1 cellular context compared by ENCODE assay signal in the genomic region with DNA sequence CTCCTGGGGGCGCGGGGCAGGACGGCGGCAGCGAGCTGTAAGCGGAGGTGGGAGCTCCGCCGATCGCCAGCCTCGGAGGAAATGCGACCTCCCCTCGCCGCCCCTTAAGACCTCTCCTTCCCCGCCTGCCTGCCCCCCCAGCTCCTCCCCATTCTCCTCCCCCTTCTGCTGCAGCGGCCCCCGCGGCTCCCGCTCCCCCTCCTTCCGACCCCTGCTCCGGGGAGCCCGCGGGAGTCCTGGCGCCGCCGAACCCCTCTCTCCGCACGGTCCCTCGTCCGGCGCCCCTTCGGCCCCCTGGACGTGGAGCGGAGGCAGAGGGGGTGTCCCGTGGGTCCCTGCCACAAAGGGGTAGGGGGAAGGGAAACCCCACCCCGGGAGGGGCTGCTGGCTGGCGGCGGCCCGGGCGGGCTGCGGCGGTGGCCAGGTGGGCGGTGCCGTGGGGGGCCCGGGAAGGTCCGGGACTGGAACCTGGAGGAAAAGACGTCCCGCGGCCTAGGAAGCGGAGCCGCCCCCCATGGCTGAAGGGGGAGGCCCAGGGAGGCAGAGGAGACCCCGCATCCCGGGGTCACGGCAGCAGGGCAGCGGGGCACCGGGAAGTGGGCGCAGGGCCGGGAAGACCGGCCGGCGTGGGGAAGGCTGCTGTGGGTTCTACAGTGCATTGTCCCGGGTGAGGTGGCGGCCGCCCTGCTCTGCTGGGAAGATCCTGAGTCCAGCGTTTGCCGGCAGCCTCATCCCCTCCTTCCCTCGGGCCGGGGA.
TF ChIP-seq lines count a peak whose summit lies in the region.

A gene with protein sequence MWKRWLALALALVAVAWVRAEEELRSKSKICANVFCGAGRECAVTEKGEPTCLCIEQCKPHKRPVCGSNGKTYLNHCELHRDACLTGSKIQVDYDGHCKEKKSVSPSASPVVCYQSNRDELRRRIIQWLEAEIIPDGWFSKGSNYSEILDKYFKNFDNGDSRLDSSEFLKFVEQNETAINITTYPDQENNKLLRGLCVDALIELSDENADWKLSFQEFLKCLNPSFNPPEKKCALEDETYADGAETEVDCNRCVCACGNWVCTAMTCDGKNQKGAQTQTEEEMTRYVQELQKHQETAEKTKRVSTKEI (minus strand): TSS at position 79 of the 756 bp plus-strand sequence. CDS start 246 bp downstream, outside the sequence.

TF ChIP-seq in HEK293, 187 proteins besides CTCF, POLR2A, EP300 and RAD21 (continued from another document and continues in another):
- TF ChIP-seq, protein P1, sequence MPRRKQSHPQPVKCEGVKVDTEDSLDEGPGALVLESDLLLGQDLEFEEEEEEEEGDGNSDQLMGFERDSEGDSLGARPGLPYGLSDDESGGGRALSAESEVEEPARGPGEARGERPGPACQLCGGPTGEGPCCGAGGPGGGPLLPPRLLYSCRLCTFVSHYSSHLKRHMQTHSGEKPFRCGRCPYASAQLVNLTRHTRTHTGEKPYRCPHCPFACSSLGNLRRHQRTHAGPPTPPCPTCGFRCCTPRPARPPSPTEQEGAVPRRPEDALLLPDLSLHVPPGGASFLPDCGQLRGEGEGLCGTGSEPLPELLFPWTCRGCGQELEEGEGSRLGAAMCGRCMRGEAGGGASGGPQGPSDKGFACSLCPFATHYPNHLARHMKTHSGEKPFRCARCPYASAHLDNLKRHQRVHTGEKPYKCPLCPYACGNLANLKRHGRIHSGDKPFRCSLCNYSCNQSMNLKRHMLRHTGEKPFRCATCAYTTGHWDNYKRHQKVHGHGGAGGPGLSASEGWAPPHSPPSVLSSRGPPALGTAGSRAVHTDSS (tag by site-specific recombination; IDR thresholded peaks at IDR 0.05), result no peak
- peak; percentile 65 for TF ChIP-seq KLF9 (tag by site-specific recombination; IDR thresholded peaks at IDR 0.05; ENCODE audit: low read depth)
- TF ChIP-seq, protein P2, sequence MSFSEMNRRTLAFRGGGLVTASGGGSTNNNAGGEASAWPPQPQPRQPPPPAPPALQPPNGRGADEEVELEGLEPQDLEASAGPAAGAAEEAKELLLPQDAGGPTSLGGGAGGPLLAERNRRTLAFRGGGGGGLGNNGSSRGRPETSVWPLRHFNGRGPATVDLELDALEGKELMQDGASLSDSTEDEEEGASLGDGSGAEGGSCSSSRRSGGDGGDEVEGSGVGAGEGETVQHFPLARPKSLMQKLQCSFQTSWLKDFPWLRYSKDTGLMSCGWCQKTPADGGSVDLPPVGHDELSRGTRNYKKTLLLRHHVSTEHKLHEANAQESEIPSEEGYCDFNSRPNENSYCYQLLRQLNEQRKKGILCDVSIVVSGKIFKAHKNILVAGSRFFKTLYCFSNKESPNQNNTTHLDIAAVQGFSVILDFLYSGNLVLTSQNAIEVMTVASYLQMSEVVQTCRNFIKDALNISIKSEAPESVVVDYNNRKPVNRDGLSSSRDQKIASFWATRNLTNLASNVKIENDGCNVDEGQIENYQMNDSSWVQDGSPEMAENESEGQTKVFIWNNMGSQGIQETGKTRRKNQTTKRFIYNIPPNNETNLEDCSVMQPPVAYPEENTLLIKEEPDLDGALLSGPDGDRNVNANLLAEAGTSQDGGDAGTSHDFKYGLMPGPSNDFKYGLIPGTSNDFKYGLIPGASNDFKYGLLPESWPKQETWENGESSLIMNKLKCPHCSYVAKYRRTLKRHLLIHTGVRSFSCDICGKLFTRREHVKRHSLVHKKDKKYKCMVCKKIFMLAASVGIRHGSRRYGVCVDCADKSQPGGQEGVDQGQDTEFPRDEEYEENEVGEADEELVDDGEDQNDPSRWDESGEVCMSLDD (tag by site-specific recombination; IDR thresholded peaks at IDR 0.05), result peak; percentile 89
- TF ChIP-seq KLF8 (tag by site-specific recombination; IDR thresholded peaks at IDR 0.05), result peak; percentile 44; the same call in 1 of the 2 replicates
- peak; percentile 82 for TF ChIP-seq ZIC2 (tag by site-specific recombination; IDR thresholded peaks at IDR 0.05)
- no peak for TF ChIP-seq ZNF558 (tag by site-specific recombination; IDR thresholded peaks at IDR 0.05)
- peak; percentile 14; the same call in 1 of the 2 replicates for TF ChIP-seq ZNF629 (tag by site-specific recombination; IDR thresholded peaks at IDR 0.05)
- 0 out of 2 replicates have a peak, but pooled peaks have one; percentile 13 for TF ChIP-seq ZSCAN23 (tag by site-specific recombination; IDR thresholded peaks at IDR 0.05)
- peak; percentile 70; the same call in 1 of the 2 replicates for TF ChIP-seq ZNF324 (tag by site-specific recombination; IDR thresholded peaks at IDR 0.05)
- peak; percentile 83 for TF ChIP-seq GLIS2 (tag by site-specific recombination; IDR thresholded peaks at IDR 0.05)
- no peak for TF ChIP-seq ZNF23 (tag by site-specific recombination; IDR thresholded peaks at IDR 0.05; ENCODE audit: borderline replicate concordance)
- TF ChIP-seq ZBTB20 (tag by site-specific recombination; IDR thresholded peaks at IDR 0.05), result peak; percentile 92
- peak; percentile 28; the same call in 1 of the 2 replicates for TF ChIP-seq ZSCAN30 (tag by site-specific recombination; IDR thresholded peaks at IDR 0.05)
- peak; percentile 53; the same call in 1 of the 2 replicates for TF ChIP-seq WT1 (tag by site-specific recombination; IDR thresholded peaks at IDR 0.05)
- TF ChIP-seq, protein P3, sequence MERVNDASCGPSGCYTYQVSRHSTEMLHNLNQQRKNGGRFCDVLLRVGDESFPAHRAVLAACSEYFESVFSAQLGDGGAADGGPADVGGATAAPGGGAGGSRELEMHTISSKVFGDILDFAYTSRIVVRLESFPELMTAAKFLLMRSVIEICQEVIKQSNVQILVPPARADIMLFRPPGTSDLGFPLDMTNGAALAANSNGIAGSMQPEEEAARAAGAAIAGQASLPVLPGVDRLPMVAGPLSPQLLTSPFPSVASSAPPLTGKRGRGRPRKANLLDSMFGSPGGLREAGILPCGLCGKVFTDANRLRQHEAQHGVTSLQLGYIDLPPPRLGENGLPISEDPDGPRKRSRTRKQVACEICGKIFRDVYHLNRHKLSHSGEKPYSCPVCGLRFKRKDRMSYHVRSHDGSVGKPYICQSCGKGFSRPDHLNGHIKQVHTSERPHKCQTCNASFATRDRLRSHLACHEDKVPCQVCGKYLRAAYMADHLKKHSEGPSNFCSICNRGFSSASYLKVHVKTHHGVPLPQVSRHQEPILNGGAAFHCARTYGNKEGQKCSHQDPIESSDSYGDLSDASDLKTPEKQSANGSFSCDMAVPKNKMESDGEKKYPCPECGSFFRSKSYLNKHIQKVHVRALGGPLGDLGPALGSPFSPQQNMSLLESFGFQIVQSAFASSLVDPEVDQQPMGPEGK (tag by site-specific recombination; IDR thresholded peaks at IDR 0.05), result no peak; the same call in 1 of the 2 replicates
- TF ChIP-seq, protein P4, sequence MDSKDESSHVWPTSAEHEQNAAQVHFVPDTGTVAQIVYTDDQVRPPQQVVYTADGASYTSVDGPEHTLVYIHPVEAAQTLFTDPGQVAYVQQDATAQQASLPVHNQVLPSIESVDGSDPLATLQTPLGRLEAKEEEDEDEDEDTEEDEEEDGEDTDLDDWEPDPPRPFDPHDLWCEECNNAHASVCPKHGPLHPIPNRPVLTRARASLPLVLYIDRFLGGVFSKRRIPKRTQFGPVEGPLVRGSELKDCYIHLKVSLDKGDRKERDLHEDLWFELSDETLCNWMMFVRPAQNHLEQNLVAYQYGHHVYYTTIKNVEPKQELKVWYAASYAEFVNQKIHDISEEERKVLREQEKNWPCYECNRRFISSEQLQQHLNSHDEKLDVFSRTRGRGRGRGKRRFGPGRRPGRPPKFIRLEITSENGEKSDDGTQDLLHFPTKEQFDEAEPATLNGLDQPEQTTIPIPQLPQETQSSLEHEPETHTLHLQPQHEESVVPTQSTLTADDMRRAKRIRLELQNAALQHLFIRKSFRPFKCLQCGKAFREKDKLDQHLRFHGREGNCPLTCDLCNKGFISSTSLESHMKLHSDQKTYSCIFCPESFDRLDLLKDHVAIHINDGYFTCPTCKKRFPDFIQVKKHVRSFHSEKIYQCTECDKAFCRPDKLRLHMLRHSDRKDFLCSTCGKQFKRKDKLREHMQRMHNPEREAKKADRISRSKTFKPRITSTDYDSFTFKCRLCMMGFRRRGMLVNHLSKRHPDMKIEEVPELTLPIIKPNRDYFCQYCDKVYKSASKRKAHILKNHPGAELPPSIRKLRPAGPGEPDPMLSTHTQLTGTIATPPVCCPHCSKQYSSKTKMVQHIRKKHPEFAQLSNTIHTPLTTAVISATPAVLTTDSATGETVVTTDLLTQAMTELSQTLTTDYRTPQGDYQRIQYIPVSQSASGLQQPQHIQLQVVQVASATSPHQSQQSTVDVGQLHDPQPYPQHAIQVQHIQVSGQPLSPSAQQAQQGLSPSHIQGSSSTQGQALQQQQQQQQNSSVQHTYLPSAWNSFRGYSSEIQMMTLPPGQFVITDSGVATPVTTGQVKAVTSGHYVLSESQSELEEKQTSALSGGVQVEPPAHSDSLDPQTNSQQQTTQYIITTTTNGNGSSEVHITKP (tag by site-specific recombination; IDR thresholded peaks at IDR 0.05), result peak; percentile 71; the same call in 1 of the 2 replicates
- 0 out of 2 replicates have a peak, but pooled peaks have one; percentile 68 for TF ChIP-seq ZNF561 (tag by site-specific recombination; IDR thresholded peaks at IDR 0.05; ENCODE audit: borderline replicate concordance)
- TF ChIP-seq BCL11B (tag by site-specific recombination; IDR thresholded peaks at IDR 0.05; ENCODE audit: low read depth), result 0 out of 2 replicates have a peak, but pooled peaks have one; percentile 20
- TF ChIP-seq, protein P5, sequence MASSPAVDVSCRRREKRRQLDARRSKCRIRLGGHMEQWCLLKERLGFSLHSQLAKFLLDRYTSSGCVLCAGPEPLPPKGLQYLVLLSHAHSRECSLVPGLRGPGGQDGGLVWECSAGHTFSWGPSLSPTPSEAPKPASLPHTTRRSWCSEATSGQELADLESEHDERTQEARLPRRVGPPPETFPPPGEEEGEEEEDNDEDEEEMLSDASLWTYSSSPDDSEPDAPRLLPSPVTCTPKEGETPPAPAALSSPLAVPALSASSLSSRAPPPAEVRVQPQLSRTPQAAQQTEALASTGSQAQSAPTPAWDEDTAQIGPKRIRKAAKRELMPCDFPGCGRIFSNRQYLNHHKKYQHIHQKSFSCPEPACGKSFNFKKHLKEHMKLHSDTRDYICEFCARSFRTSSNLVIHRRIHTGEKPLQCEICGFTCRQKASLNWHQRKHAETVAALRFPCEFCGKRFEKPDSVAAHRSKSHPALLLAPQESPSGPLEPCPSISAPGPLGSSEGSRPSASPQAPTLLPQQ (tag by site-specific recombination; IDR thresholded peaks at IDR 0.05), result peak; percentile 52; the same call in 1 of the 2 replicates
- TF ChIP-seq EGR2 (tag by site-specific recombination; IDR thresholded peaks at IDR 0.05; ENCODE audit: low read depth), result peak; percentile 41; the same call in 1 of the 2 replicates
- TF ChIP-seq ZEB2 (tag by site-specific recombination; IDR thresholded peaks at IDR 0.05), result peak; percentile 43; the same call in 1 of the 2 replicates
- TF ChIP-seq, protein P6, sequence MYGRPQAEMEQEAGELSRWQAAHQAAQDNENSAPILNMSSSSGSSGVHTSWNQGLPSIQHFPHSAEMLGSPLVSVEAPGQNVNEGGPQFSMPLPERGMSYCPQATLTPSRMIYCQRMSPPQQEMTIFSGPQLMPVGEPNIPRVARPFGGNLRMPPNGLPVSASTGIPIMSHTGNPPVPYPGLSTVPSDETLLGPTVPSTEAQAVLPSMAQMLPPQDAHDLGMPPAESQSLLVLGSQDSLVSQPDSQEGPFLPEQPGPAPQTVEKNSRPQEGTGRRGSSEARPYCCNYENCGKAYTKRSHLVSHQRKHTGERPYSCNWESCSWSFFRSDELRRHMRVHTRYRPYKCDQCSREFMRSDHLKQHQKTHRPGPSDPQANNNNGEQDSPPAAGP (tag by site-specific recombination; IDR thresholded peaks at IDR 0.05), result peak; percentile 62; the same call in 1 of the 2 replicates
- TF ChIP-seq, protein P7, sequence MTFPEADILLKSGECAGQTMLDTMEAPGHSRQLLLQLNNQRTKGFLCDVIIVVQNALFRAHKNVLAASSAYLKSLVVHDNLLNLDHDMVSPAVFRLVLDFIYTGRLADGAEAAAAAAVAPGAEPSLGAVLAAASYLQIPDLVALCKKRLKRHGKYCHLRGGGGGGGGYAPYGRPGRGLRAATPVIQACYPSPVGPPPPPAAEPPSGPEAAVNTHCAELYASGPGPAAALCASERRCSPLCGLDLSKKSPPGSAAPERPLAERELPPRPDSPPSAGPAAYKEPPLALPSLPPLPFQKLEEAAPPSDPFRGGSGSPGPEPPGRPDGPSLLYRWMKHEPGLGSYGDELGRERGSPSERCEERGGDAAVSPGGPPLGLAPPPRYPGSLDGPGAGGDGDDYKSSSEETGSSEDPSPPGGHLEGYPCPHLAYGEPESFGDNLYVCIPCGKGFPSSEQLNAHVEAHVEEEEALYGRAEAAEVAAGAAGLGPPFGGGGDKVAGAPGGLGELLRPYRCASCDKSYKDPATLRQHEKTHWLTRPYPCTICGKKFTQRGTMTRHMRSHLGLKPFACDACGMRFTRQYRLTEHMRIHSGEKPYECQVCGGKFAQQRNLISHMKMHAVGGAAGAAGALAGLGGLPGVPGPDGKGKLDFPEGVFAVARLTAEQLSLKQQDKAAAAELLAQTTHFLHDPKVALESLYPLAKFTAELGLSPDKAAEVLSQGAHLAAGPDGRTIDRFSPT (tag by site-specific recombination; IDR thresholded peaks at IDR 0.05), result peak; percentile 74; the same call in 1 of the 2 replicates
- TF ChIP-seq SP2 (tag by site-specific recombination; IDR thresholded peaks at IDR 0.05), result peak; percentile 62
- TF ChIP-seq, protein P8, sequence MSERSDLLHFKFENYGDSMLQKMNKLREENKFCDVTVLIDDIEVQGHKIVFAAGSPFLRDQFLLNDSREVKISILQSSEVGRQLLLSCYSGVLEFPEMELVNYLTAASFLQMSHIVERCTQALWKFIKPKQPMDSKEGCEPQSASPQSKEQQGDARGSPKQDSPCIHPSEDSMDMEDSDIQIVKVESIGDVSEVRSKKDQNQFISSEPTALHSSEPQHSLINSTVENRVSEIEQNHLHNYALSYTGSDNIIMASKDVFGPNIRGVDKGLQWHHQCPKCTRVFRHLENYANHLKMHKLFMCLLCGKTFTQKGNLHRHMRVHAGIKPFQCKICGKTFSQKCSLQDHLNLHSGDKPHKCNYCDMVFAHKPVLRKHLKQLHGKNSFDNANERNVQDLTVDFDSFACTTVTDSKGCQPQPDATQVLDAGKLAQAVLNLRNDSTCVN (tag by site-specific recombination; optimal IDR thresholded peaks at IDR 0.05), result peak; percentile 52
- peak; percentile 97 for TF ChIP-seq GLIS1 (tag by site-specific recombination; IDR thresholded peaks at IDR 0.05)
- TF ChIP-seq, protein P9, sequence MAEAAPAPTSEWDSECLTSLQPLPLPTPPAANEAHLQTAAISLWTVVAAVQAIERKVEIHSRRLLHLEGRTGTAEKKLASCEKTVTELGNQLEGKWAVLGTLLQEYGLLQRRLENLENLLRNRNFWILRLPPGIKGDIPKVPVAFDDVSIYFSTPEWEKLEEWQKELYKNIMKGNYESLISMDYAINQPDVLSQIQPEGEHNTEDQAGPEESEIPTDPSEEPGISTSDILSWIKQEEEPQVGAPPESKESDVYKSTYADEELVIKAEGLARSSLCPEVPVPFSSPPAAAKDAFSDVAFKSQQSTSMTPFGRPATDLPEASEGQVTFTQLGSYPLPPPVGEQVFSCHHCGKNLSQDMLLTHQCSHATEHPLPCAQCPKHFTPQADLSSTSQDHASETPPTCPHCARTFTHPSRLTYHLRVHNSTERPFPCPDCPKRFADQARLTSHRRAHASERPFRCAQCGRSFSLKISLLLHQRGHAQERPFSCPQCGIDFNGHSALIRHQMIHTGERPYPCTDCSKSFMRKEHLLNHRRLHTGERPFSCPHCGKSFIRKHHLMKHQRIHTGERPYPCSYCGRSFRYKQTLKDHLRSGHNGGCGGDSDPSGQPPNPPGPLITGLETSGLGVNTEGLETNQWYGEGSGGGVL (tag by site-specific recombination; IDR thresholded peaks at IDR 0.05), result peak; percentile 98
- peak; percentile 81 for TF ChIP-seq ZXDB (tag by site-specific recombination; IDR thresholded peaks at IDR 0.05)
